In the genomic region with DNA sequence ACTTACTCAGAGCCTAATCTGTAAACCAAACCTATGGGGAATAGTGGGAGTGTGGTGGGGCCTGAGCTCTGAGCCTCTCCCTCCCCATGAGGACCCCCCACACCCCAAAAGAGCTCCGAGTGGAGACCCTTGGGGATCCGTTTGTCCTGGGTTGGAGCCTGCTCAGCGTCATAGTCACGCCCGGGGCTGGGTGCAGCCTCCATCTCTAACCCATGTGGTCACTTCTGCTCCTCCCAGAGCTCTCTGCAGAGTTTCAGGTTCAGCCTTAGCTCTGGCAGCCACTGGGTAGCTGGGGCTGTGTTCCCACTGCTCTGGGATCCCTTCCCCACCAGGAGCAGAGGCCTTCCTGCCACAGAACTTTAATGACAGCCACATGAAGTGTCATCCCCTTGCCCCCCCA, we compare ENCODE assay signal across 18 cellular contexts. TPM values are rescaled to one million over a fixed set of nuclear protein-coding genes. Genes with fewer than 3 reads are reported as not detected.
DNase-seq lines count a peak whose midpoint lies in the region; ATAC-seq, FAIRE-seq and TF ChIP-seq lines count a peak whose summit lies in the region.
"Had no signal": no experiment of that assay in that cellular context is flagged by ENCODE, and none has a peak within 500 bp of the region (broad histone marks: within the 10 kb centered on the region; RNA-seq: fewer than 3 reads in every experiment).

No MANE protein-coding gene starts in this region.

- H3K36me3 Mint-ChIP-seq in naive thymus-derived CD4-positive, alpha-beta T cell, result peaks cover 22 to 54% (median 25%) of the 10 kb centered on the region in 5 donors
- H3K36me3 Mint-ChIP-seq in type B pancreatic cell, result peaks cover 14% of the 10 kb centered on the region

- no peak overlapping the region for H2AFZ ChIP-seq in HCT116 (ENCODE audit: low read depth, low read length, poor library complexity, severe bottlenecking)
- H2AFZ ChIP-seq: GM23338 had no signal

- peaks cover 0 to 16% (median 8%) of the 10 kb centered on the region in 7 donors for H3K4me1 Mint-ChIP-seq in naive thymus-derived CD4-positive, alpha-beta T cell
- no peaks in the 10 kb centered on the region for H3K4me1 Mint-ChIP-seq in type B pancreatic cell (ENCODE audit: unreplicated experiment)
- H3K4me1 Mint-ChIP-seq: GM23338 had no signal

- CTCF ChIA-PET in A549 (lab: Yijun Ruan, JAX) (interaction anchor here (1.8 to 2.2 kb wide), 3 partner anchors 10 to 173 kb away, joined by 4 to 11 read pairs (median 4); no protein-coding TSS in a partner anchor), HCT116 (lab: Charles Lee) (no interaction called here)
- CTCF ChIA-PET in naive thymus-derived CD4-positive, alpha-beta T cell (lab: Charles Lee), result no interaction called here

- H3K79me2 ChIP-seq in HCT116 (ENCODE audit: insufficient read depth, low read length), result no peaks in the 10 kb centered on the region

- H3K27ac ChIP-seq in A549, result peak overlapping the region; percentile 24 to 82; a peak in 4 of 6 replicates
- no peak overlapping the region for H3K27ac ChIP-seq in HCT116 (ENCODE audit: low read depth, low read length)
- peak overlapping the region; percentile 33 for H3K27ac ChIP-seq in naive thymus-derived CD4-positive, alpha-beta T cell (ENCODE audit: low read depth, low read length)
- H3K27ac ChIP-seq: coronary artery had no signal

- RAD21 ChIA-PET in HCT116 (lab: Charles Lee; ENCODE audit: low non-redundant PET in 1 of 2, low total read pairs in 2 of 2, uncharacterized antibody in 2 of 2, unreplicated experiment in 2 of 2), result no interaction called here

- TF ChIP-seq RAD21 in A549 (conservative IDR thresholded peaks at IDR 0.05 in 1 of 2, IDR thresholded peaks at IDR 0.05 in 1 of 2) (no peak), HCT116 (IDR thresholded peaks at IDR 0.05; ENCODE audit: low read depth) (no peak)

- no peaks in the 10 kb centered on the region for H3K27me3 Mint-ChIP-seq in naive thymus-derived CD4-positive, alpha-beta T cell
- H3K27me3 Mint-ChIP-seq in type B pancreatic cell, result no peaks in the 10 kb centered on the region
- H3K27me3 Mint-ChIP-seq: activated naive CD8-positive, alpha-beta T cell; natural killer cell treated with Interleukin-12 subunit alpha and Interleukin-12 subunit beta and Interleukin-15 and Interleukin-18, amount 100 ng/mL, for 72 hours had no signal

- 46% methylated on average over 5 of the region's 5 CpGs for WGBS in A549 (ENCODE audit: missing lambda C conversion rate)

- H3K9me2 ChIP-seq in HCT116 (ENCODE audit: insufficient read depth), result no peaks in the 10 kb centered on the region

- peak; percentile 35 to 41; a peak in 4 of 6 replicates for ATAC-seq in A549
- peak; percentile 39; the same call in 1 of the 2 replicates for ATAC-seq in HCT116
- ATAC-seq in esophagus mucosa, result peak; percentile 14
- no peak for ATAC-seq in naive thymus-derived CD4-positive, alpha-beta T cell
- no peak for ATAC-seq in GM21390 (IDR thresholded peaks at IDR 0.05; ENCODE audit: unreplicated experiment)
- ATAC-seq: GM23338 had no signal

- H3K9me3 ChIP-seq in A549 (no peaks in the 10 kb centered on the region), HCT116 (ENCODE audit: control insufficient read depth in 1 of 2, insufficient read depth in 1 of 2, low read depth in 1 of 2, low read length in 2 of 2) (no peaks in the 10 kb centered on the region)
- no peaks in the 10 kb centered on the region for H3K9me3 ChIP-seq in naive thymus-derived CD4-positive, alpha-beta T cell (ENCODE audit: control insufficient read depth in 2 of 3, low read length in 3 of 3)

- TF ChIP-seq CTCF in A549 (IDR thresholded peaks at IDR 0.05) (no peak), HCT116 (IDR thresholded peaks at IDR 0.05 in 2 of 3, conservative IDR thresholded peaks at IDR 0.05 in 1 of 3; ENCODE audit: borderline replicate concordance in 1 of 3, insufficient read depth in 1 of 3, low read depth in 2 of 3, low read length in 2 of 3) (no peak), type B pancreatic cell (conservative IDR thresholded peaks at IDR 0.05) (no peak)

- no peak for TF ChIP-seq EP300 in A549 (IDR thresholded peaks at IDR 0.05)

- no peak overlapping the region for H3K4me2 ChIP-seq in A549
- no peak overlapping the region for H3K4me2 ChIP-seq in HCT116 (ENCODE audit: low read length)
- H3K4me2 ChIP-seq: GM23338 had no signal

- peaks cover 96% of the 10 kb centered on the region for H3K4me1 ChIP-seq in A549
- H3K4me1 ChIP-seq in HCT116 (ENCODE audit: control insufficient read depth in 1 of 2, insufficient read depth in 2 of 2, low read length in 2 of 2), result no peaks in the 10 kb centered on the region
- H3K4me1 ChIP-seq in naive thymus-derived CD4-positive, alpha-beta T cell (ENCODE audit: control insufficient read depth in 2 of 2, insufficient read depth in 2 of 2, low read length in 2 of 2), result no peaks in the 10 kb centered on the region

- H3K27me3 ChIP-seq in HCT116 (ENCODE audit: insufficient read depth, low read length), result no peaks in the 10 kb centered on the region
- H3K27me3 ChIP-seq in naive thymus-derived CD4-positive, alpha-beta T cell (ENCODE audit: control insufficient read depth in 2 of 2, insufficient read depth in 2 of 2, low read length in 2 of 2), result no peaks in the 10 kb centered on the region

- POLR2A ChIA-PET in A549 (lab: Yijun Ruan, JAX) (interaction anchor here (1.7 kb wide), 1 partner anchor 26 kb away, joined by 6 read pairs; the partner anchor contains the start of gene PFKFB3), HCT116 (lab: Charles Lee) (no interaction called here)
- POLR2A ChIA-PET in naive thymus-derived CD4-positive, alpha-beta T cell (lab: Charles Lee), result no interaction called here

- no peaks in the 10 kb centered on the region for H4K20me1 ChIP-seq in HCT116 (ENCODE audit: insufficient read depth)

- no TSS peak for BruUV-seq in HCT116 (replicated peaks; lab: Mats Ljungman, UMichigan)

- FAIRE-seq in A549 (lab: Jason Lieb, UNC), result no peak
- FAIRE-seq: GM12891 had no signal

- H3K36me3 ChIP-seq in HCT116 (ENCODE audit: control insufficient read depth in 1 of 2, insufficient read depth in 2 of 2, low read length in 2 of 2), result peaks cover 16 to 17% of the 10 kb centered on the region in 2 experiments; a peak in 3 of 4 replicates
- peaks cover 0 to 88% (median 11%) of the 10 kb centered on the region in 3 experiments for H3K36me3 ChIP-seq in naive thymus-derived CD4-positive, alpha-beta T cell (ENCODE audit: control insufficient read depth in 2 of 3, insufficient read depth in 3 of 3, low read length in 3 of 3)

- no peak overlapping the region for H3K4me3 Mint-ChIP-seq in naive thymus-derived CD4-positive, alpha-beta T cell
- no peak overlapping the region for H3K4me3 Mint-ChIP-seq in type B pancreatic cell
- H3K4me3 Mint-ChIP-seq: activated naive CD8-positive, alpha-beta T cell; CD8-positive, alpha-beta memory T cell; GM23338; natural killer cell treated with Interleukin-12 subunit alpha and Interleukin-12 subunit beta and Interleukin-15 and Interleukin-18, amount 100 ng/mL, for 72 hours had no signal

- H3K4me3 ChIP-seq in A549 (no peak overlapping the region), HCT116 (replicated peaks in 1 of 2; ENCODE audit: low read depth in 1 of 2, low read length in 2 of 2) (no peak overlapping the region)
- no peak overlapping the region for H3K4me3 ChIP-seq in naive thymus-derived CD4-positive, alpha-beta T cell (ENCODE audit: low read length)
- H3K4me3 ChIP-seq: coronary artery, GM23338 had no signal

- intact Hi-C loops in HCT116 (cut with micrococcal nuclease), result no loop called here
- intact Hi-C loops in naive thymus-derived CD4-positive, alpha-beta T cell (cut with micrococcal nuclease), result no loop called here

- no peak for TF ChIP-seq POLR2A in A549 (IDR thresholded peaks at IDR 0.05; ENCODE audit: low read length)
- no peak for TF ChIP-seq POLR2A in HCT116 (IDR thresholded peaks at IDR 0.05; ENCODE audit: borderline replicate concordance, extremely low read depth, insufficient read depth, insufficient read length)

- H3K9ac ChIP-seq in HCT116 (ENCODE audit: low read length), result no peak overlapping the region

- H3K27ac Mint-ChIP-seq in naive thymus-derived CD4-positive, alpha-beta T cell, result peak overlapping the region in 6 of 9 donors; percentile 20 to 79 (median 48)
- no peak overlapping the region for H3K27ac Mint-ChIP-seq in type B pancreatic cell
- H3K27ac Mint-ChIP-seq: activated naive CD8-positive, alpha-beta T cell; GM23338; natural killer cell treated with Interleukin-12 subunit alpha and Interleukin-12 subunit beta and Interleukin-15 and Interleukin-18, amount 100 ng/mL, for 72 hours had no signal

- H3K9me3 Mint-ChIP-seq in naive thymus-derived CD4-positive, alpha-beta T cell, result peaks cover 0 to 3% (median 0%) of the 10 kb centered on the region in 11 donors
- no peaks in the 10 kb centered on the region for H3K9me3 Mint-ChIP-seq in type B pancreatic cell
- H3K9me3 Mint-ChIP-seq: CD8-positive, alpha-beta memory T cell; GM23338; natural killer cell treated with Interleukin-12 subunit alpha and Interleukin-12 subunit beta and Interleukin-15 and Interleukin-18, amount 100 ng/mL, for 72 hours had no signal

- DNase-seq in A549 (ENCODE audit: low read depth in 1 of 2, low spot score in 1 of 2) (no peak), HCT116 (ENCODE audit: low read depth, low spot score) (no peak), HuH-7.5 (ENCODE audit: low spot score) (no peak), type B pancreatic cell (ENCODE audit: extremely low spot score, unreplicated experiment) (no peak)
- DNase-seq in naive thymus-derived CD4-positive, alpha-beta T cell, result no peak
- DNase-seq: CD8-positive, alpha-beta memory T cell; KBM-7; NCI-H187; NCI-H748 treated with DMSO at 0.1 percent for 48 hours; SHP77 treated with DMSO at 0.1 percent for 48 hours; stimulated activated naive CD4-positive, alpha-beta T cell had no signal

TF ChIP-seq in A549, 52 proteins besides CTCF, POLR2A, EP300 and RAD21 (continues in another document):
- TF ChIP-seq EHMT2 (IDR thresholded peaks at IDR 0.05; ENCODE audit: low read depth), result no peak
- peak in 1 of 2 experiments; percentile 34; a peak in 1 of 5 replicates for TF ChIP-seq JUN (IDR thresholded peaks at IDR 0.05)
- TF ChIP-seq NFE2L2 (conservative IDR thresholded peaks at IDR 0.05; ENCODE audit: low read length), result no peak

TF ChIP-seq in HCT116, 20 proteins besides CTCF, POLR2A, EP300 and RAD21 (continues in another document):
- TF ChIP-seq ZNF274 (IDR thresholded peaks at IDR 0.05; ENCODE audit: low read depth, low read length), result no peak
- TF ChIP-seq FOSL1 (IDR thresholded peaks at IDR 0.05; ENCODE audit: low read depth), result no peak

RNA-seq across cellular contexts. Expression of gene PFKFB3, which starts 25.9 kb away (rescaled TPM):
- polyA plus RNA-seq in A549 (2011; rRNA removed), result 139 and 151 TPM in 2 replicates
- 236 and 256 TPM in 2 replicates for polyA plus RNA-seq in A549 (2012; cell fraction: cytosol; rRNA removed)
- polyA plus RNA-seq in A549 (2012; cell fraction: nucleus; rRNA removed), result 551 and 642 TPM in 2 replicates
- polyA plus RNA-seq in A549 (2017; fragmentation: RNase III; extraction: RNeasy Plus Mini Kit Qiagen cat#74134 plus additional on column Dnase treatment), result 200 to 232 TPM (median 220 TPM) in 3 replicates
- polyA minus RNA-seq in A549 (2011; rRNA and poly(A)+ RNA removed), result 127 and 177 TPM in 2 replicates
- 50.8 TPM for total RNA-seq in HCT116 (2021; ENCODE audit: unreplicated experiment)
- 32.8 and 40.7 TPM in 2 replicates for polyA plus RNA-seq in HCT116 (2012)
- 48.2 TPM for total RNA-seq in esophagus mucosa
- 100 to 1,000 TPM in 1 of 5 experiments, 10 to 100 TPM in 4; 65.9 to 129 (median 80.5) TPM for total RNA-seq in naive thymus-derived CD4-positive, alpha-beta T cell
- 10 to 100 TPM in 1 of 2 donors, 1 to 10 TPM in 1; 2.3 to 13.0 TPM for polyA plus RNA-seq in naive thymus-derived CD4-positive, alpha-beta T cell
- 14.0 and 30.2 TPM in 2 replicates for total RNA-seq in type B pancreatic cell (ENCODE audit: low replicate concordance)

Comparison
In these comparisons a context has a peak if more than half of its experiments do, and no peak if none do; other contexts are left out.
1. ATAC-seq: peak in A549 (2 of 2), HCT116 (single experiment) and esophagus mucosa (single experiment); none in naive thymus-derived CD4-positive, alpha-beta T cell (single experiment) and GM21390 (single experiment).